ENCODE assay signal across 23 cellular contexts in the genomic region with DNA sequence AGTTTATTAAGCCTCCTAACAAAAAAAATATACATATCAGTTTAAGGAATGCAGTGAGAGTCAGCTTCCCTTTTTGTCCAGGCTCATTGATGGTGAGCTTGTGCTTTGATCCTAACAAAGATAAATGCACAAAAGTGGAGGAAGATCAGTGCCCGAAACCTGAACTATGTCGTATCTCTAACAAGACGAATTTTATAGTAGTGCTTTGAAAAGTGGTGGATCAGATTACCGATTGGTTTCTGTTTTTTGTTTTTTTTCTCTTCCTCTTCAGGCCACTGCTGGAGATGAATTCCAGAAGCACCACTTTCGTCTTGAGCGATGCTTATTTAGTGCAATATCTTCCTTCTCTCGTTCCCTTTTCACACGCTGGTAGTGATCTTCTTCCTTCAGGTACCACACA.
DNase-seq lines count a peak whose midpoint lies in the region; ATAC-seq and TF ChIP-seq lines count a peak whose summit lies in the region.
"Had no signal": no experiment of that assay in that cellular context is flagged by ENCODE, and none has a peak within 500 bp of the region (broad histone marks: within the 10 kb centered on the region; RNA-seq: fewer than 3 reads in every experiment).

No MANE protein-coding gene starts in this region.

- H3K27me3 ChIP-seq in vagina = no peaks in the 10 kb centered on the region
- H3K27me3 ChIP-seq: BE2C had no signal

- CTCF ChIA-PET in activated naive CD4-positive, alpha-beta T cell treated with anti-CD3 and anti-CD28 coated beads, Interleukin-2, amount 10 ng/mL, durations not matched to agents 7 days and 5 days (lab: Charles Lee) = no interaction called here

- H3K27ac ChIP-seq in vagina = no peak overlapping the region
- H3K27ac ChIP-seq: HL-60, RWPE1 had no signal

- no peak for TF ChIP-seq POLR2A in vagina (IDR thresholded peaks at IDR 0.05)

- H3K27me3 Mint-ChIP-seq in nephron progenitor cell (ENCODE audit: low read depth, poor library complexity) = no peaks in the 10 kb centered on the region
- no peaks in the 10 kb centered on the region for H3K27me3 Mint-ChIP-seq in activated naive CD4-positive, alpha-beta T cell treated with anti-CD3 and anti-CD28 coated beads, Interleukin-2, amount 10 ng/mL, durations not matched to agents 7 days and 5 days

- peak overlapping the region; percentile 28 for H3K4me3 Mint-ChIP-seq in nephron progenitor cell
- no peak overlapping the region for H3K4me3 Mint-ChIP-seq in activated naive CD4-positive, alpha-beta T cell treated with anti-CD3 and anti-CD28 coated beads, Interleukin-2, amount 10 ng/mL, durations not matched to agents 7 days and 5 days
- H3K4me3 Mint-ChIP-seq: CD14-positive monocyte; CD8-positive, alpha-beta memory T cell; HFFc6 had no signal

- DNase-seq in KBM-7 (peak; percentile 19), SK-N-DZ (ENCODE audit: low spot score) (peak; percentile 62), nephron progenitor cell (no peak), AG20443 (ENCODE audit: low spot score) (no peak), vagina (ENCODE audit: extremely low spot score in 2 of 2) (no peak)
- no peak for DNase-seq in activated naive CD4-positive, alpha-beta T cell treated with anti-CD3 and anti-CD28 coated beads, Interleukin-2, amount 10 ng/mL, durations not matched to agents 7 days and 5 days
- DNase-seq: BE2C; Calu3; CD8-positive, alpha-beta memory T cell; DMS79 treated with DMSO at 0.1 percent for 48 hours; GF-D8; H7; HFFc6; Karpas-422; NCI-H1092 treated with DMSO at 0.1 percent for 48 hours; NCI-H187; SHP77; T-helper 1 cell had no signal

- peak overlapping the region; percentile 43 for H3K27ac Mint-ChIP-seq in nephron progenitor cell
- H3K27ac Mint-ChIP-seq in activated naive CD4-positive, alpha-beta T cell treated with anti-CD3 and anti-CD28 coated beads, Interleukin-2, amount 10 ng/mL, durations not matched to agents 7 days and 5 days = no peak overlapping the region
- H3K27ac Mint-ChIP-seq: CD8-positive, alpha-beta memory T cell; HFFc6 had no signal

- intact Hi-C loops in vagina (cut with DNase I) = no loop called here

- H3K4me3 ChIP-seq in vagina = no peak overlapping the region

- no peaks in the 10 kb centered on the region for H3K9me3 Mint-ChIP-seq in nephron progenitor cell
- no peaks in the 10 kb centered on the region for H3K9me3 Mint-ChIP-seq in activated naive CD4-positive, alpha-beta T cell treated with anti-CD3 and anti-CD28 coated beads, Interleukin-2, amount 10 ng/mL, durations not matched to agents 7 days and 5 days
- H3K9me3 Mint-ChIP-seq: CD14-positive monocyte; CD8-positive, alpha-beta memory T cell; HFFc6 had no signal

- H3K36me3 Mint-ChIP-seq in nephron progenitor cell (ENCODE audit: low read depth) = peaks cover 63% of the 10 kb centered on the region
- no peaks in the 10 kb centered on the region for H3K36me3 Mint-ChIP-seq in activated naive CD4-positive, alpha-beta T cell treated with anti-CD3 and anti-CD28 coated beads, Interleukin-2, amount 10 ng/mL, durations not matched to agents 7 days and 5 days
- H3K36me3 Mint-ChIP-seq: CD14-positive monocyte; CD8-positive, alpha-beta memory T cell had no signal

- in situ Hi-C loops in KBM-7 (cut with MboI; ENCODE audit: low pct_unique_long_range_greater_than_20kb, low sequenced_read_pairs) = no loop called here

- H3K4me1 ChIP-seq in vagina = no peaks in the 10 kb centered on the region
- H3K4me1 ChIP-seq: BE2C had no signal

- peaks cover 0 to 14% of the 10 kb centered on the region in 2 donors for H3K36me3 ChIP-seq in vagina
- H3K36me3 ChIP-seq: BE2C had no signal

- ATAC-seq in GM18511 (IDR thresholded peaks at IDR 0.05; ENCODE audit: unreplicated experiment) = no peak
- ATAC-seq: Panc1 had no signal

- TF ChIP-seq CTCF in nephron progenitor cell (IDR thresholded peaks at IDR 0.05) (no peak), vagina (IDR thresholded peaks at IDR 0.05) (no peak)

- no peaks in the 10 kb centered on the region for H3K9me3 ChIP-seq in vagina
- H3K9me3 ChIP-seq: BE2C had no signal

- H3K4me1 Mint-ChIP-seq in nephron progenitor cell = peaks cover 26% of the 10 kb centered on the region
- no peaks in the 10 kb centered on the region for H3K4me1 Mint-ChIP-seq in activated naive CD4-positive, alpha-beta T cell treated with anti-CD3 and anti-CD28 coated beads, Interleukin-2, amount 10 ng/mL, durations not matched to agents 7 days and 5 days
- H3K4me1 Mint-ChIP-seq: CD14-positive monocyte; CD8-positive, alpha-beta memory T cell had no signal

Comparison
In these comparisons a context has a peak if more than half of its experiments do, and no peak if none do; other contexts are left out.
1. DNase-seq: peak in KBM-7 (single experiment) and SK-N-DZ (single experiment); none in nephron progenitor cell (single experiment), AG20443 (single experiment), activated naive CD4-positive, alpha-beta T cell treated with anti-CD3 and anti-CD28 coated beads, Interleukin-2, amount 10 ng/mL, durations not matched to agents 7 days and 5 days (single experiment) and vagina (0 of 2).